Comparison of ENCODE assay signal across 18 cellular contexts in the genomic region with DNA sequence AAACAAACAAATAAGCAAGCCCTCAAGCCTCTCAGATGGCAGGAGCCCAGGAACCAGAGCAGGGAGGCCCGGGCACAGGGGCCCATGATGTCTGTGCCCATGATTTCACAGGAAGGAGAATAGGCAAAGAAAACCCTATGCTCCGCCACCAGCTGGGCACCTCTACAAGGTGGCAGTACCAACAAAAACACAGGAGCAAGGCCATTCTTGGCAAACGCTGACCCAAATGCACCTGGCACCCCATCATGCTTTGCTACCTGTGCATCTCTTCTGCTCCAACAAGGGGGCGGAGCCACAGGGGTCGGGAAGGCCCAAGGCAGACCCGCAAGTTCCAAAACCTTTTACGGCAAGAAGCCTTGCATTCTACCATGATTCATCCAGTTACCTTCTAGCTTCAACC. TPM values are rescaled to one million over a fixed set of nuclear protein-coding genes. Genes with fewer than 3 reads are reported as not detected.
DNase-seq lines count a peak whose midpoint lies in the region; ATAC-seq and TF ChIP-seq lines count a peak whose summit lies in the region.
"Had no signal": no experiment of that assay in that cellular context is flagged by ENCODE, and none has a peak within 500 bp of the region (broad histone marks: within the 10 kb centered on the region; RNA-seq: fewer than 3 reads in every experiment).

No MANE protein-coding gene starts in this region.

- peak overlapping the region; percentile 92 for H3K27ac Mint-ChIP-seq in CD4-positive, alpha-beta T cell
- H3K27ac Mint-ChIP-seq in IgD-negative memory B cell: peak overlapping the region in 2 of 3 donors; percentile 23 to 48
- peak overlapping the region; percentile 32 for H3K27ac Mint-ChIP-seq in chondrocyte (ENCODE audit: unreplicated experiment)
- no peak overlapping the region for H3K27ac Mint-ChIP-seq in neural progenitor cell
- H3K27ac Mint-ChIP-seq: activated CD4-positive, alpha-beta memory T cell treated with anti-CD3 and anti-CD28 coated beads for 36 hours; stimulated activated naive B cell treated with anti-CD40 and anti-IgM and Interleukin-4, amounts not matched to agents 10 μg/mL and 1 μg/mL and 100 μg/mL, for 72 hours had no signal

- peaks cover 77% of the 10 kb centered on the region for H3K79me2 ChIP-seq in neural progenitor cell (ENCODE audit: low read depth)

- peak overlapping the region; percentile 95 for H3K4me3 Mint-ChIP-seq in CD4-positive, alpha-beta T cell
- H3K4me3 Mint-ChIP-seq in IgD-negative memory B cell (peak overlapping the region in 3 of 4 donors; percentile 25 to 96 (median 57)), chondrocyte (ENCODE audit: unreplicated experiment) (no peak overlapping the region), neural progenitor cell (peak overlapping the region; percentile 94)
- H3K4me3 Mint-ChIP-seq: activated CD4-positive, alpha-beta memory T cell treated with anti-CD3 and anti-CD28 coated beads for 36 hours had no signal

- peaks cover 2% of the 10 kb centered on the region for H3K27me3 ChIP-seq in CD4-positive, alpha-beta T cell (ENCODE audit: control insufficient read depth, insufficient read depth, low read length)
- H3K27me3 ChIP-seq in neural progenitor cell: peaks cover 11% of the 10 kb centered on the region
- H3K27me3 ChIP-seq in foreskin keratinocyte: peaks cover 8% of the 10 kb centered on the region

- DNase-seq in CD4-positive, alpha-beta T cell: peak in 1 of 10 experiments; percentile 30
- no peak for DNase-seq in chondrocyte (ENCODE audit: low spot score)
- DNase-seq in neural progenitor cell (ENCODE audit: low spot score): peak; percentile 2
- no peak for DNase-seq in foreskin keratinocyte
- no peak for DNase-seq in medulla oblongata (ENCODE audit: extremely low spot score)
- no peak for DNase-seq in activated CD4-positive, alpha-beta T cell treated with anti-CD3 and anti-CD28 coated beads, Interleukin-2, amount 50 U/mL, for 48 hours
- DNase-seq: activated CD4-positive, alpha-beta memory T cell treated with anti-CD3 and anti-CD28 coated beads for 36 hours; activated gamma-delta T cell; GM23248; NCI-H146; NCI-H524 treated with DMSO at 0.1 percent for 48 hours; stimulated activated CD4-positive, alpha-beta T cell treated with anti-CD3 and anti-CD28 coated beads, Interleukin-4, amount 100 ng/mL, for 4 hours; stimulated activated naive B cell treated with anti-CD40 and anti-IgM and Interleukin-4, amounts not matched to agents 10 μg/mL and 1 μg/mL and 100 μg/mL, for 72 hours had no signal

- H3K9me3 Mint-ChIP-seq in CD4-positive, alpha-beta T cell: no peaks in the 10 kb centered on the region
- no peaks in the 10 kb centered on the region for H3K9me3 Mint-ChIP-seq in IgD-negative memory B cell
- no peaks in the 10 kb centered on the region for H3K9me3 Mint-ChIP-seq in chondrocyte (ENCODE audit: low read depth)
- no peaks in the 10 kb centered on the region for H3K9me3 Mint-ChIP-seq in neural progenitor cell
- H3K9me3 Mint-ChIP-seq: activated CD4-positive, alpha-beta memory T cell treated with anti-CD3 and anti-CD28 coated beads for 36 hours; stimulated activated naive B cell treated with anti-CD40 and anti-IgM and Interleukin-4, amounts not matched to agents 10 μg/mL and 1 μg/mL and 100 μg/mL, for 72 hours had no signal

- peaks cover 58% of the 10 kb centered on the region for H3K4me1 Mint-ChIP-seq in CD4-positive, alpha-beta T cell (ENCODE audit: low read depth)
- H3K4me1 Mint-ChIP-seq in IgD-negative memory B cell (peaks cover 26 to 36% (median 32%) of the 10 kb centered on the region in 3 donors), chondrocyte (ENCODE audit: low read depth) (peaks cover 25% of the 10 kb centered on the region), neural progenitor cell (peaks cover 20% of the 10 kb centered on the region)

- no peak overlapping the region for H3K9ac ChIP-seq in neural progenitor cell

- no peaks in the 10 kb centered on the region for H3F3A ChIP-seq in neural progenitor cell (ENCODE audit: low read depth)

- no peaks in the 10 kb centered on the region for H3K9me3 ChIP-seq in CD4-positive, alpha-beta T cell (ENCODE audit: control insufficient read depth, low read length)
- H3K9me3 ChIP-seq in neural progenitor cell (ENCODE audit: low read depth): no peaks in the 10 kb centered on the region

- TF ChIP-seq CTCF in CD4-positive, alpha-beta T cell (IDR thresholded peaks at IDR 0.05): no peak
- TF ChIP-seq CTCF in chondrocyte (IDR thresholded peaks at IDR 0.05): no peak
- no peak for TF ChIP-seq CTCF in neural progenitor cell (IDR thresholded peaks at IDR 0.05)
- no peak for TF ChIP-seq CTCF in foreskin keratinocyte (conservative IDR thresholded peaks at IDR 0.05)

- H3K4me3 ChIP-seq in neural progenitor cell: no peak overlapping the region
- H3K4me3 ChIP-seq: cardiac muscle cell, K562 had no signal

- intact Hi-C loops in CD4-positive, alpha-beta T cell (cut with DNase I, micrococcal nuclease): loop anchor here in 1 of 2 experiments (10.0 kb wide), 1 partner anchor 1840 kb away; a partner anchor contains a TSS

- H3K4me1 ChIP-seq in neural progenitor cell: peaks cover 19% of the 10 kb centered on the region
- no peaks in the 10 kb centered on the region for H3K4me1 ChIP-seq in foreskin keratinocyte

- H4K20me1 ChIP-seq in neural progenitor cell (ENCODE audit: low read depth): peaks cover 74% of the 10 kb centered on the region

- H3K4me2 ChIP-seq in neural progenitor cell: no peak overlapping the region

- CTCF ChIA-PET in CD4-positive, alpha-beta T cell (lab: Charles Lee): no interaction called here

- POLR2A ChIA-PET in CD4-positive, alpha-beta T cell (lab: Charles Lee): no interaction called here

- peaks cover 7% of the 10 kb centered on the region for H3K27me3 Mint-ChIP-seq in CD4-positive, alpha-beta T cell
- H3K27me3 Mint-ChIP-seq in IgD-negative memory B cell (no peaks in the 10 kb centered on the region), chondrocyte (ENCODE audit: low read depth) (no peaks in the 10 kb centered on the region), neural progenitor cell (ENCODE audit: insufficient read depth, low read depth) (peaks cover 11% of the 10 kb centered on the region)

- H3K36me3 Mint-ChIP-seq in CD4-positive, alpha-beta T cell (ENCODE audit: low read depth): peaks cover 16% of the 10 kb centered on the region
- no peaks in the 10 kb centered on the region for H3K36me3 Mint-ChIP-seq in IgD-negative memory B cell
- H3K36me3 Mint-ChIP-seq in chondrocyte (ENCODE audit: low read depth): no peaks in the 10 kb centered on the region
- no peaks in the 10 kb centered on the region for H3K36me3 Mint-ChIP-seq in neural progenitor cell
- H3K36me3 Mint-ChIP-seq: activated CD4-positive, alpha-beta memory T cell treated with anti-CD3 and anti-CD28 coated beads for 36 hours had no signal

- no peak overlapping the region for H3K27ac ChIP-seq in CD4-positive, alpha-beta T cell (ENCODE audit: low read depth, low read length)
- no peak overlapping the region for H3K27ac ChIP-seq in neural progenitor cell
- H3K27ac ChIP-seq in foreskin keratinocyte: no peak overlapping the region
- H3K27ac ChIP-seq: cardiac muscle cell had no signal

- H3K36me3 ChIP-seq in neural progenitor cell: no peaks in the 10 kb centered on the region
- H3K36me3 ChIP-seq: cardiac muscle cell had no signal

- no peak for ATAC-seq in CD4-positive, alpha-beta T cell (ENCODE audit: poor library complexity)
- ATAC-seq in GM21825 (IDR thresholded peaks at IDR 0.05; ENCODE audit: unreplicated experiment) (no peak), foreskin keratinocyte (no peak)
- ATAC-seq: K562; right cardiac atrium; stimulated activated naive B cell treated with anti-CD40 and anti-IgM and Interleukin-4, amounts not matched to agents 10 μg/mL and 1 μg/mL and 100 μg/mL, for 72 hours had no signal

- H2AFZ ChIP-seq in neural progenitor cell (replicated peaks): no peak overlapping the region

RNA-seq across cellular contexts. Expression of a gene that starts 3.1 kb away (rescaled TPM):
- 10 to 100 TPM; 26.7 to 29.0 TPM for total RNA-seq in CD4-positive, alpha-beta T cell
- polyA plus RNA-seq in IgD-negative memory B cell: 35.7 TPM
- 48.7 to 59.0 TPM (median 49.0 TPM) in 3 replicates for total RNA-seq in chondrocyte
- total RNA-seq in neural progenitor cell (ENCODE audit: low replicate concordance): 14.8 and 21.7 TPM in 2 replicates
- 8.4 and 10.7 TPM in 2 replicates for total RNA-seq in foreskin keratinocyte
- polyA plus RNA-seq in foreskin keratinocyte: 5.2 and 5.9 TPM in 2 replicates

RNA-seq across cellular contexts. Expression of a gene that starts 39.4 kb away (rescaled TPM):
- total RNA-seq in CD4-positive, alpha-beta T cell: 1 to 10 TPM; 4.0 to 4.9 TPM
- 26.5 TPM for polyA plus RNA-seq in IgD-negative memory B cell
- total RNA-seq in chondrocyte: 13.7 to 27.6 TPM (median 15.7 TPM) in 3 replicates
- 19.0 and 28.3 TPM in 2 replicates for total RNA-seq in neural progenitor cell (ENCODE audit: low replicate concordance)
- total RNA-seq in foreskin keratinocyte: 15.7 and 17.0 TPM in 2 replicates
- 12.0 and 13.7 TPM in 2 replicates for polyA plus RNA-seq in foreskin keratinocyte
